ENCODE assay signal across 10 cellular contexts in genomic region chr2:23624378-23624777, GRCh38.
DNase-seq lines count a peak whose midpoint lies in the region; ATAC-seq and TF ChIP-seq lines count a peak whose summit lies in the region.
"Had no signal": no experiment of that assay in that cellular context is flagged by ENCODE, and none has a peak within 500 bp of the region (broad histone marks: within the 10 kb centered on the region; RNA-seq: fewer than 3 reads in every experiment).

No MANE protein-coding gene starts in this region.

- TF ChIP-seq CTCF in LNCaP clone FGC (IDR thresholded peaks at IDR 0.05; ENCODE audit: control insufficient read depth, extremely low read depth, insufficient read depth) (peak; percentile 56), chondrocyte (IDR thresholded peaks at IDR 0.05) (peak; percentile 70), sigmoid colon (IDR thresholded peaks at IDR 0.05) (peak in 1 of 4 experiments; percentile 30)

- peaks cover 4% of the 10 kb centered on the region for H3K36me3 Mint-ChIP-seq in chondrocyte (ENCODE audit: low read depth)

- H3K27ac Mint-ChIP-seq in chondrocyte (ENCODE audit: unreplicated experiment) = no peak overlapping the region
- H3K27ac Mint-ChIP-seq: effector memory CD8-positive, alpha-beta T cell had no signal

- peaks cover 0 to 61% (median 37%) of the 10 kb centered on the region in 4 donors for H3K4me1 ChIP-seq in sigmoid colon

- H3K9me3 ChIP-seq in sigmoid colon = peaks cover 0 to 4% (median 0%) of the 10 kb centered on the region in 4 donors

- H3K27ac ChIP-seq in sigmoid colon = no peak overlapping the region
- H3K27ac ChIP-seq: C4-2B had no signal

- 61 to 77% methylated on average over 5 of the region's 5 CpGs for WGBS in sigmoid colon, 2 donors

- no peaks in the 10 kb centered on the region for H3K27me3 Mint-ChIP-seq in chondrocyte (ENCODE audit: low read depth)

- no peak overlapping the region for H3K4me3 ChIP-seq in LNCaP clone FGC (ENCODE audit: low read depth, low read length)
- H3K4me3 ChIP-seq in sigmoid colon = no peak overlapping the region

- no peaks in the 10 kb centered on the region for H3K36me3 ChIP-seq in sigmoid colon

- H3K9me3 Mint-ChIP-seq in chondrocyte (ENCODE audit: low read depth) = peaks cover 3% of the 10 kb centered on the region

- H3K27me3 ChIP-seq in sigmoid colon = no peaks in the 10 kb centered on the region

- DNase-seq in NK-92 treated with Interleukin-12 subunit alpha and Interleukin-12 subunit beta, amount 100 ng/mL, for 24 hours (lab: John Stamatoyannopoulos, UW) = peak; percentile 11
- DNase-seq in NK-92 (lab: John Stamatoyannopoulos, UW; ENCODE audit: unreplicated experiment) = no peak
- no peak for DNase-seq in LNCaP clone FGC (ENCODE audit: low read depth)
- no peak for DNase-seq in chondrocyte (ENCODE audit: low spot score)
- peak; percentile 30 for DNase-seq in sigmoid colon
- DNase-seq in AG08395 (ENCODE audit: low spot score) = no peak
- DNase-seq: effector memory CD8-positive, alpha-beta T cell had no signal

- TF ChIP-seq EP300 in sigmoid colon (IDR thresholded peaks at IDR 0.05) = no peak

- peaks cover 22% of the 10 kb centered on the region for H3K4me1 Mint-ChIP-seq in chondrocyte (ENCODE audit: low read depth)

- no peak overlapping the region for H3K4me3 Mint-ChIP-seq in chondrocyte (ENCODE audit: unreplicated experiment)
- H3K4me3 Mint-ChIP-seq: effector memory CD8-positive, alpha-beta T cell had no signal

- no peak for TF ChIP-seq POLR2A in sigmoid colon (IDR thresholded peaks at IDR 0.05)

- ATAC-seq in GM21737 (IDR thresholded peaks at IDR 0.05; ENCODE audit: unreplicated experiment) (no peak), HG02852 (IDR thresholded peaks at IDR 0.05; ENCODE audit: unreplicated experiment) (no peak)
- ATAC-seq: effector memory CD8-positive, alpha-beta T cell had no signal

- intact Hi-C loops in sigmoid colon (cut with DNase I) = loop anchor here (5.0 kb wide), 1 partner anchor 38 kb away; no protein-coding TSS in a partner anchor

Comparison
In these comparisons a context has a peak if more than half of its experiments do, and no peak if none do; other contexts are left out.
1. DNase-seq: peak in NK-92 treated with Interleukin-12 subunit alpha and Interleukin-12 subunit beta, amount 100 ng/mL, for 24 hours (single experiment) and sigmoid colon (single experiment); none in NK-92 (single experiment), LNCaP clone FGC (single experiment), chondrocyte (single experiment) and AG08395 (single experiment).